ENCODE assay signal across 11 cellular contexts in the genomic region with DNA sequence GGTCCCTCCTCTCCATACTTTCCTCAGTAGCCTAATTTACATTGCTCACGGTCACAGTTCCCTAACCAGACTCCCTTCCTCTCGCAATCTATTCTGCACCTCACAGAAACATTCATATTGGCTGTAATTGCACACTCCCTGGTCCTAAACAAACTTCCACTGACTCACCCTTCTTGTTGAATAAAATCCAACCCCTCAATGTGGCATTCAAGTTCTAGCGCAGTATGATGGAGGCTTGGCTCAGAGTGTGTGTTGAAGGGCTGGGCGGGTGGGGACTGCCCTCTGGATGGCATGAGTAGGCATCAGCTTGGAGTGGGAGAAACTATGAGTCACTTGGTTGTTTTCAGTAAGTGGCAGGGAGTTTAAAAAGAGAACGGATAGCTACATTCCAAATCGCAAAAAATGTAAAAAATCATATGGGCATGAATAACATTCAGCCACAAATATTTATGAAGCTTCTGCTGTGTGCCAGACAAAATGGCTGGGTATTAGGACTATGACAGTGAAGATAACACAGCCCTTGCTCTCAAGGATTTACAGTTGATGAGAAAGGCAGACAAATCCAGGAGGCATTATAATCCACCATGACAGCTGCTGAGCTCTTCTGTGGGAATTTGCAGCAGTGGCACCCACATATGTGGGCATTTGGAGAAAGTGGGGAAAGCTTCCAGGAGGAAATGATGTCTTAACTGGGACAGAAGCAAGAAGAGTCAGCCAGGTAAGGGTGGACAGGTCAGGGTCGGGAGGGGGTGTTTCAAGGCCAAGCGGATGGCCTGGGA. TPM values are rescaled to one million over a fixed set of nuclear protein-coding genes. Genes with fewer than 3 reads are reported as not detected.
DNase-seq lines count a peak whose midpoint lies in the region; ATAC-seq, FAIRE-seq and TF ChIP-seq lines count a peak whose summit lies in the region.
"Had no signal": no experiment of that assay in that cellular context is flagged by ENCODE, and none has a peak within 500 bp of the region (broad histone marks: within the 10 kb centered on the region; RNA-seq: fewer than 3 reads in every experiment).

No MANE protein-coding gene starts in this region.

- intact Hi-C loops in kidney (cut with DNase I): no loop called here

- H3K4me1 ChIP-seq in lung (ENCODE audit: control insufficient read depth in 2 of 2, insufficient read depth in 2 of 2, low read length in 2 of 2) (peaks cover 0 to 2% of the 10 kb centered on the region in 2 donors), kidney (ENCODE audit: control insufficient read depth in 1 of 2, insufficient read depth in 1 of 2, low read depth in 1 of 2, low read length in 2 of 2) (no peaks in the 10 kb centered on the region)

- H3K4me3 ChIP-seq in AG04449 (ENCODE audit: low read depth, low read length) (no peak overlapping the region), lung (no peak overlapping the region), kidney (ENCODE audit: low read length in 2 of 2) (no peak overlapping the region)

- 64 to 79% methylated on average over 8 of the region's 8 CpGs for WGBS in lung, 2 donors

- DNase-seq in AG04449 (ENCODE audit: low read depth, low spot score) (peak; percentile 67), HS-27A (ENCODE audit: low read depth) (peak; percentile 89), astrocyte of the hippocampus (ENCODE audit: low read depth, low spot score) (peak; percentile 91), lung (ENCODE audit: low spot score) (peak; percentile 61), SHP77 (lab: John Stamatoyannopoulos, UW) (no peak), kidney (no peak), NCI-H1436 (lab: John Stamatoyannopoulos, UW) (no peak)
- DNase-seq: activated T-cell treated with anti-CD3 and anti-CD28 coated beads, Interleukin-2, amount 50 U/mL, for 1 hour; NCI-H345 had no signal

- TF ChIP-seq CTCF in AG04449 (IDR thresholded peaks at IDR 0.05; ENCODE audit: insufficient read depth, low read length, missing control alignments) (no peak), lung (IDR thresholded peaks at IDR 0.05; ENCODE audit: control extremely low read depth, extremely low read depth) (no peak), kidney (IDR thresholded peaks at IDR 0.05; ENCODE audit: borderline replicate concordance, extremely low read depth, insufficient read depth) (no peak)

- POLR2A ChIA-PET in AG04449 (lab: Yijun Ruan, JAX): interaction anchor here (1.1 to 1.3 kb wide), 2 partner anchors 9 to 43 kb away, joined by 3 to 10 read pairs; partner anchors contain the start of gene LYST

- no peaks in the 10 kb centered on the region for H3K36me3 ChIP-seq in lung (ENCODE audit: control insufficient read depth in 2 of 2, insufficient read depth in 2 of 2, low read length in 2 of 2)
- no peaks in the 10 kb centered on the region for H3K36me3 ChIP-seq in kidney (ENCODE audit: control insufficient read depth in 1 of 2, insufficient read depth in 2 of 2, low read length in 2 of 2)

- CTCF ChIA-PET in AG04449 (lab: Yijun Ruan, JAX): interaction anchor here (0.9 to 2.3 kb wide), 3 partner anchors 43 to 404 kb away, joined by 3 to 8 read pairs (median 7); partner anchors contain the start of gene B3GALNT2

- H3K27me3 ChIP-seq in lung (ENCODE audit: control insufficient read depth, insufficient read depth): no peaks in the 10 kb centered on the region

- FAIRE-seq in kidney (lab: Jason Lieb, UNC): no peak
- FAIRE-seq: G401.6 had no signal

- ATAC-seq in lung (ENCODE audit: insufficient read depth, low FRiP score) (peak; percentile 49), GM19452 (IDR thresholded peaks at IDR 0.05; ENCODE audit: unreplicated experiment) (no peak)

- no peak overlapping the region for H3K9ac ChIP-seq in kidney (ENCODE audit: low read length in 2 of 2)

- H3K27ac ChIP-seq in lung (ENCODE audit: low read depth in 1 of 2, low read length in 1 of 2) (peak overlapping the region in 1 of 2 donors; percentile 88), kidney (ENCODE audit: low read depth in 2 of 2, low read length in 2 of 2) (no peak overlapping the region)

- H3K9me3 ChIP-seq in lung (ENCODE audit: control insufficient read depth in 2 of 2, insufficient read depth in 1 of 2, low read length in 1 of 2) (no peaks in the 10 kb centered on the region), kidney (ENCODE audit: control insufficient read depth in 1 of 2, low read length in 2 of 2) (no peaks in the 10 kb centered on the region)

RNA-seq across cellular contexts. Expression of gene LYST, which starts 42.2 kb away (rescaled TPM):
- total RNA-seq in lung (10 to 100 TPM; 45.8 to 82.7 TPM), kidney (30.3 TPM)
- polyA plus RNA-seq in lung (10 to 100 TPM in 1 of 2 donors, 1 to 10 TPM in 1; 9.8 to 17.5 TPM), kidney (ENCODE audit: insufficient read depth, low read depth, low replicate concordance) (4.6 TPM)

Comparison
In these comparisons a context has a peak if more than half of its experiments do, and no peak if none do; other contexts are left out.
1. DNase-seq: peak in AG04449 (single experiment), HS-27A (single experiment), astrocyte of the hippocampus (single experiment) and lung (single experiment); none in SHP77 (0 of 2), kidney (single experiment) and NCI-H1436 (single experiment).